Comparison of ENCODE assay signal across 8 cellular contexts in genomic region chr19:7943444-7944176, GRCh38. TPM values are rescaled to one million over a fixed set of nuclear protein-coding genes. Genes with fewer than 3 reads are reported as not detected.
A peak's percentile ranks its signal among the peaks of the same experiment; 100 is the strongest.
DNase-seq lines count a peak whose midpoint lies in the region; ATAC-seq and TF ChIP-seq lines count a peak whose summit lies in the region.

Gene TIMM44 (minus strand): TSS chr19:7943666. CDS start chr19:7943651, 15 bp downstream.

- H3K4me1 ChIP-seq in testis, result peaks cover 7% of the 10 kb centered on the region

- no peaks in the 10 kb centered on the region for H3K36me3 ChIP-seq in testis (ENCODE audit: low read depth, missing control alignments)

- ATAC-seq in HG02623 (IDR thresholded peaks at IDR 0.05; ENCODE audit: unreplicated experiment) (peak; percentile 94), omental fat pad (ENCODE audit: low FRiP score) (peak; percentile 99)

- 0% methylated on average over 7 to 49 of the region's 56 CpGs for WGBS in testis, 2 donors

- POLR2A ChIA-PET in GM10248 (lab: Yijun Ruan, JAX), result interaction anchor here (0.6 to 2.5 kb wide), 11 partner anchors 8 to 447 kb away, joined by 3 to 18 read pairs (median 5); partner anchors contain the start of genes MAP2K7, PNPLA6, RAB11B and SNAPC2

- no peaks in the 10 kb centered on the region for H3K9me3 ChIP-seq in testis

- no peak for TF ChIP-seq POLR2A in testis (IDR thresholded peaks at IDR 0.05)

- peak within 1 kb of the TSS; percentile 99 for H3K27ac Mint-ChIP-seq in activated naive CD8-positive, alpha-beta T cell

- H3K27me3 ChIP-seq in testis, result no peaks in the 10 kb centered on the region

- CTCF ChIA-PET in GM10248 (lab: Yijun Ruan, JAX), result interaction anchor here (0.7 to 6.9 kb wide), 41 partner anchors 8 to 550 kb away, joined by 3 to 90 read pairs (median 6); partner anchors contain the start of genes CCL25, CTXN1, ELAVL1 and MAP2K7

- H3K36me3 Mint-ChIP-seq in activated naive CD8-positive, alpha-beta T cell, result peaks cover 4% of the 10 kb centered on the region

- peak within 1 kb of the TSS; percentile 97 for H3K4me3 Mint-ChIP-seq in activated naive CD8-positive, alpha-beta T cell

- no peaks in the 10 kb centered on the region for H3K9me3 Mint-ChIP-seq in activated naive CD8-positive, alpha-beta T cell (ENCODE audit: low read depth)

- TF ChIP-seq CTCF in GM10248 (IDR thresholded peaks at IDR 0.05; ENCODE audit: control extremely low read depth, extremely low read depth, low read depth, missing control alignments) (no peak), omental fat pad (IDR thresholded peaks at IDR 0.05) (no peak), testis (IDR thresholded peaks at IDR 0.05) (peak in 1 of 3 experiments; percentile 25)

- H3K27ac ChIP-seq in testis, result peak within 1 kb of the TSS; percentile 87 to 94

- DNase-seq in GM10248 (ENCODE audit: extremely low spot score) (peak; percentile 99), NCI-H1105 (lab: John Stamatoyannopoulos, UW) (peak; percentile 99), SKM-1 treated with dmso at 0.1 percent for 144 hours (lab: John Stamatoyannopoulos, UW; ENCODE audit: unreplicated experiment) (peak; percentile 99), glomerular visceral epithelial cell (ENCODE audit: extremely low spot score) (peak; percentile 100), omental fat pad (ENCODE audit: low spot score) (peak; percentile 95), testis (peak; percentile 99)

- H3K27me3 Mint-ChIP-seq in activated naive CD8-positive, alpha-beta T cell, result no peaks in the 10 kb centered on the region

- intact Hi-C loops in testis (cut with DNase I; ENCODE audit: low total_unique reads), result loop anchor here (10.0 kb wide), 1 partner anchor 311 kb away; no protein-coding TSS in a partner anchor

- peak within 1 kb of the TSS; percentile 77 to 82 for H3K4me3 ChIP-seq in testis

- H3K4me1 Mint-ChIP-seq in activated naive CD8-positive, alpha-beta T cell (ENCODE audit: low read depth), result peaks cover 37% of the 10 kb centered on the region

RNA-seq across cellular contexts. Expression of gene TIMM44, which starts in this region (rescaled TPM):
- total RNA-seq in omental fat pad (10 to 100 TPM; 44.3 to 53.3 (median 47.6) TPM), testis (10 to 100 TPM; 68.0 to 71.2 TPM)
- 33.8 TPM for polyA plus RNA-seq in testis (ENCODE audit: insufficient read depth, low read depth, low replicate concordance)

Comparison
In these comparisons a context has a peak if more than half of its experiments do, and no peak if none do; other contexts are left out.
1. Peak in every context shown above with its lines: DNase-seq, ATAC-seq, H3K4me3 ChIP-seq and H3K27ac ChIP-seq.